In the genomic region with DNA sequence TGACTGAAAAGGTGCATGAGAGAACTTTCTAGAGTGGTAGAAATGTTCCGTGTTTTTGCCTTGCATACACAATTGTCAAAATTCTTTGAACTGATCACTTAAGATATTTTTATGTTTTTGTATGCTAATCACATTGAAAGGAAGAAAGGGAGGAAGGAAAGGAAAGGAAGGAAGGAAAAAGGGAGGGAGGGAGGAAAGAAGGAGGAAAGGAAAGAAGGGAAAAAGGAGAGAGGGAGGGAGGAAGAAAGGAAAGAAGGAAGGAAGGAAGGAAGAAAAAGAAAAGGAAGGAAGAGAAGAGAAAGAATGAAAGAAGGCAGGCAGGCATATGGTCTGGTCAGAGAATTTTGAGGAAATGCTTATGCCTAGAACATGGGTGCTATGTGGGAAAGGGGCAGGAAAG, we compare ENCODE assay signal across 27 cellular contexts.
"Had no signal": no experiment of that assay in that cellular context is flagged by ENCODE, and none has a peak within 500 bp of the region (broad histone marks: within the 10 kb centered on the region; RNA-seq: fewer than 3 reads in every experiment).

No MANE protein-coding gene starts in this region.

- DNase-seq: immature natural killer cell; kidney; left colon; left lung; mesendoderm; naive thymus-derived CD4-positive, alpha-beta T cell; ovary; retina; right cardiac atrium; small intestine; spleen; stimulated activated CD4-positive, alpha-beta T cell treated with anti-CD3 and anti-CD28 coated beads, Interleukin-4, amount 100 ng/mL, for 24 hours; stimulated activated CD8-positive, alpha-beta memory T cell treated with anti-CD3 and anti-CD28 coated beads, Interleukin-4, amount 100 ng/mL, for 48 hours; stimulated activated naive CD4-positive, alpha-beta T cell treated with Interleukin-2 at 50 U/mL for 16 hours; stimulated activated naive CD8-positive, alpha-beta T cell treated with anti-CD3 and anti-CD28 coated beads, Interleukin-15, amount 100 ng/mL, for 72 hours; substantia nigra; testis; thyroid gland; upper lobe of right lung had no signal

- ATAC-seq: left colon; left lung; naive thymus-derived CD4-positive, alpha-beta T cell; natural killer cell treated with Interleukin-12 subunit alpha and Interleukin-12 subunit beta and Interleukin-15 and Interleukin-18, amount 100 ng/mL, for 72 hours; right cardiac atrium; sciatic nerve; stimulated activated memory B cell treated with anti-CD40 and anti-IgM and Interleukin-4, amounts not matched to agents 10 μg/mL and 1 μg/mL and 100 μg/mL, for 72 hours; stimulated activated naive CD8-positive, alpha-beta T cell treated with anti-CD3 and anti-CD28 coated beads, Interleukin-15, amount 100 ng/mL, for 72 hours; upper lobe of right lung had no signal

- H3K9me3 Mint-ChIP-seq: mesothelial cell of epicardium; naive thymus-derived CD4-positive, alpha-beta T cell; stimulated activated naive CD8-positive, alpha-beta T cell treated with anti-CD3 and anti-CD28 coated beads, Interleukin-15, amount 100 ng/mL, for 72 hours had no signal

- H3K9me3 ChIP-seq: left lung, ovary, prostate gland, spleen, testis, thyroid gland, upper lobe of right lung had no signal

- H3K27me3 ChIP-seq: left lung, ovary, testis, thyroid gland, upper lobe of right lung had no signal

- H3K4me1 Mint-ChIP-seq: immature natural killer cell; naive thymus-derived CD4-positive, alpha-beta T cell; stimulated activated memory B cell treated with anti-CD40 and anti-IgM and Interleukin-4, amounts not matched to agents 10 μg/mL and 1 μg/mL and 100 μg/mL, for 72 hours; stimulated activated naive CD8-positive, alpha-beta T cell treated with anti-CD3 and anti-CD28 coated beads, Interleukin-15, amount 100 ng/mL, for 72 hours had no signal

- H3K36me3 Mint-ChIP-seq: immature natural killer cell; mesothelial cell of epicardium; naive thymus-derived CD4-positive, alpha-beta T cell; natural killer cell treated with Interleukin-12 subunit alpha and Interleukin-12 subunit beta and Interleukin-15 and Interleukin-18, amount 100 ng/mL, for 72 hours; stimulated activated memory B cell treated with anti-CD40 and anti-IgM and Interleukin-4, amounts not matched to agents 10 μg/mL and 1 μg/mL and 100 μg/mL, for 72 hours had no signal

- FAIRE-seq: islet of Langerhans, kidney, small intestine, urothelium cell line had no signal

- H3K27ac ChIP-seq: left lung, ovary, prostate gland, spleen, testis, thyroid gland, upper lobe of right lung had no signal

- H3K36me3 ChIP-seq: left lung, ovary, prostate gland, spleen, thyroid gland, upper lobe of right lung had no signal

- H3K27ac Mint-ChIP-seq: immature natural killer cell; mesothelial cell of epicardium; naive thymus-derived CD4-positive, alpha-beta T cell; natural killer cell treated with Interleukin-12 subunit alpha and Interleukin-12 subunit beta and Interleukin-15 and Interleukin-18, amount 100 ng/mL, for 72 hours; stimulated activated memory B cell treated with anti-CD40 and anti-IgM and Interleukin-4, amounts not matched to agents 10 μg/mL and 1 μg/mL and 100 μg/mL, for 72 hours; stimulated activated naive CD8-positive, alpha-beta T cell treated with anti-CD3 and anti-CD28 coated beads, Interleukin-15, amount 100 ng/mL, for 72 hours had no signal

- H3K4me1 ChIP-seq: left lung, prostate gland, spleen, testis, thyroid gland, upper lobe of right lung had no signal

- H3K4me3 Mint-ChIP-seq: immature natural killer cell; mesothelial cell of epicardium; naive thymus-derived CD4-positive, alpha-beta T cell; natural killer cell treated with Interleukin-12 subunit alpha and Interleukin-12 subunit beta and Interleukin-15 and Interleukin-18, amount 100 ng/mL, for 72 hours; stimulated activated memory B cell treated with anti-CD40 and anti-IgM and Interleukin-4, amounts not matched to agents 10 μg/mL and 1 μg/mL and 100 μg/mL, for 72 hours; stimulated activated naive CD8-positive, alpha-beta T cell treated with anti-CD3 and anti-CD28 coated beads, Interleukin-15, amount 100 ng/mL, for 72 hours had no signal

- H3K4me3 ChIP-seq: left lung, lung, ovary, prostate gland, spleen, testis, thyroid gland, upper lobe of right lung had no signal
